In genomic region chr7:30303312-30304039, GRCh38 we compare ENCODE assay signal across 17 cellular contexts.
DNase-seq lines count a peak whose midpoint lies in the region; ATAC-seq, FAIRE-seq and TF ChIP-seq lines count a peak whose summit lies in the region.
"Had no signal": no experiment of that assay in that cellular context is flagged by ENCODE, and none has a peak within 500 bp of the region (broad histone marks: within the 10 kb centered on the region; RNA-seq: fewer than 3 reads in every experiment).

No MANE protein-coding gene starts in this region.

- peak overlapping the region; percentile 35 for H3K4me2 ChIP-seq in DOHH2 (ENCODE audit: low read length)

- H3K27me3 ChIP-seq in DOHH2 (ENCODE audit: control insufficient read depth, low read length), result no peaks in the 10 kb centered on the region
- H3K27me3 ChIP-seq: pancreas, Peyer's patch, spleen had no signal

- peaks cover 34% of the 10 kb centered on the region; the same call in 1 of the 2 replicates for H4K20me1 ChIP-seq in DOHH2 (ENCODE audit: control insufficient read depth, insufficient read depth, low read depth, low read length)

- H3F3A ChIP-seq in DOHH2 (ENCODE audit: control insufficient read depth, insufficient read depth), result peaks cover 8% of the 10 kb centered on the region; the same call in 1 of the 2 replicates

- in situ Hi-C loops in ACHN (cut with HindIII; ENCODE audit: low pct_ligation_motif_present, low pct_unique_long_range_greater_than_20kb, low sequenced_read_pairs), result no loop called here

- TF ChIP-seq CTCF in DOHH2 (IDR thresholded peaks at IDR 0.05; ENCODE audit: low read depth, low read length, poor library complexity, severe bottlenecking), result no peak

- TF ChIP-seq POLR2A in H54 (IDR thresholded peaks at IDR 0.05; ENCODE audit: low read depth, low read length), result no peak

- peak; percentile 76 for ATAC-seq in GM19043 (IDR thresholded peaks at IDR 0.05; ENCODE audit: low read depth, unreplicated experiment)
- ATAC-seq in HG03342 (IDR thresholded peaks at IDR 0.05; ENCODE audit: unreplicated experiment), result peak; percentile 78
- ATAC-seq in HG03439 (IDR thresholded peaks at IDR 0.05; ENCODE audit: unreplicated experiment), result no peak
- ATAC-seq: pancreas had no signal

- peak; percentile 86 for FAIRE-seq in H54 (lab: Jason Lieb, UNC)
- FAIRE-seq: pancreas had no signal

- no peaks in the 10 kb centered on the region for H3K9me2 ChIP-seq in DOHH2 (replicated peaks; ENCODE audit: control insufficient read depth, low read length)

- H3K4me3 ChIP-seq in DOHH2 (ENCODE audit: low read length), result no peak overlapping the region
- H3K4me3 ChIP-seq: HAP-1, pancreas, Peyer's patch, spleen had no signal

- H3K79me2 ChIP-seq in DOHH2 (ENCODE audit: control insufficient read depth, low read length), result peaks cover 100% of the 10 kb centered on the region

- peaks cover 3% of the 10 kb centered on the region; the same call in 1 of the 2 replicates for H3K36me3 ChIP-seq in DOHH2 (ENCODE audit: control insufficient read depth, low read length)
- H3K36me3 ChIP-seq: pancreas, Peyer's patch, spleen had no signal

- no peak for DNase-seq in H54 (ENCODE audit: insufficient read length, low spot score)
- no peak for DNase-seq in ACHN
- no peak for DNase-seq in activated gamma-delta T cell (lab: John Stamatoyannopoulos, UW)
- DNase-seq in NCI-H510A treated with DMSO at 0.1 percent for 48 hours (lab: John Stamatoyannopoulos, UW), result no peak
- DNase-seq: activated B cell treated with CpG ODN at 0.5 μM for 24 hours, Caco-2, KG1, NCI-H1417 treated with DMSO at 0.1 percent for 48 hours, pancreas, Peyer's patch, spleen, T-helper 1 cell had no signal

- peaks cover 87% of the 10 kb centered on the region for H3K4me1 ChIP-seq in DOHH2 (ENCODE audit: control insufficient read depth, low read length)

- no peaks in the 10 kb centered on the region; the same call in 1 of the 2 replicates for H3K9me3 ChIP-seq in DOHH2 (ENCODE audit: control insufficient read depth, insufficient read depth, low read length)
- H3K9me3 ChIP-seq: Caco-2, HAP-1, pancreas, Peyer's patch, spleen had no signal

- H3K27ac ChIP-seq in DOHH2 (ENCODE audit: low read depth, low read length), result no peak overlapping the region
- H3K27ac ChIP-seq: pancreas, Peyer's patch, spleen had no signal
